In the genomic region with DNA sequence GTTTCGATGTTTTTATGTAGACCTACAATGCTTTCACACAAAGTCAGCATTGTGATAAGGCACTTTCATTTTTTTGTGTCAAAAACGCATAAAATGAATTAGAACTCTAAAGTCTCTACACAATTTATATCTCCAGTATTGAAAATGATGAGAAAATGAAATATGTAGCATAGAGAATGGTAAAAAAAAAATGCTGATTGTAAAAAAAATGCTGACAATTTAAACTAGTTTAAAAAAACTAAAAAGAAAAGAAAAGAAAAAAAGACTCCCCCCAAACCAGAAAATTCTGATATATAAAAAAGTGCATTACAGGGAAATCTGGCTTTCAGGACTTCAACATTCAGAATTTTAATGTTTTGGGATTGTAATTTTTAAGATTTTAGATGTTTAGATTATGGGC, we compare ENCODE assay signal across 8 cellular contexts.
"Had no signal": no experiment of that assay in that cellular context is flagged by ENCODE, and none has a peak within 500 bp of the region (broad histone marks: within the 10 kb centered on the region; RNA-seq: fewer than 3 reads in every experiment).

No MANE protein-coding gene starts in this region.

- DNase-seq: GDM1, GF-D8 had no signal

- ATAC-seq: GM12878 had no signal

- H3K4me3 ChIP-seq: GM12878 had no signal

- FAIRE-seq: G401.6, GM12878, GM12891, GM12892, GM18507, GM19239 had no signal
